Comparison of ENCODE assay signal across 10 cellular contexts in the genomic region with DNA sequence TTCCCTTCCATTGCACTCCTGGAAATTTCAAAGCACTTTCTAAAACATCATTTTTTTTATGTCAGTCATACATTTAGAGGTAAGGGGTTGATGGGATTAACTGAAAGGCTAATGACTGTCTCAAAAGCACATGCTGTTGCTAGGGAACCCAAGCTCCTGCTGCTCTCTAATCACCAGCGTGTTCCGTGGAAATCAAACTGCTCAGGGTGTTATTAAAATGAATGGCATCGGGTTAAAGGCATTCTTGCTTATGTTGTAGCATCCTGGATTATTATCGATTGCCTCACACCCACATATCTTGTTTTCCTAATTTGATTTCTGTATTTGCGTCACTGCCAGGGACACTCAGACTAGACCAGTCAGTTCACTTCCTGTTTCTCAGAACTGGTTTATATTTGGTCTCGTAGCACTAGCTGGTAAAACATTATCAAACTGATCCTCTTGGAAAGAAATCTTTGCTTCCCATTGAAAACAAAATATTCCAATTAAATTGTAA.
DNase-seq lines count a peak whose midpoint lies in the region; ATAC-seq and TF ChIP-seq lines count a peak whose summit lies in the region.
"Had no signal": no experiment of that assay in that cellular context is flagged by ENCODE, and none has a peak within 500 bp of the region (broad histone marks: within the 10 kb centered on the region; RNA-seq: fewer than 3 reads in every experiment).

No MANE protein-coding gene starts in this region.

- H3K4me1 Mint-ChIP-seq in activated T-helper 1 cell treated with anti-CD3 and anti-CD28 coated beads, Interleukin-12 subunit alpha, Interleukin-12 subunit beta, Interleukin-2, Interleukin-4 antibody, amounts not matched to agents 30 ng/mL and 10 ng/mL and 1 ng/mL, durations not matched to agents 14 hours and 24 hours and 36 hours (ENCODE audit: low read depth) = peaks cover 50% of the 10 kb centered on the region
- peaks cover 13% of the 10 kb centered on the region for H3K4me1 Mint-ChIP-seq in glutamatergic neuron (ENCODE audit: low read depth, unreplicated experiment)

- peak overlapping the region; percentile 100 for H3K27ac Mint-ChIP-seq in activated T-helper 1 cell treated with anti-CD3 and anti-CD28 coated beads, Interleukin-12 subunit alpha, Interleukin-12 subunit beta, Interleukin-2, Interleukin-4 antibody, amounts not matched to agents 30 ng/mL and 10 ng/mL and 1 ng/mL, durations not matched to agents 14 hours and 24 hours and 36 hours
- no peak overlapping the region for H3K27ac Mint-ChIP-seq in glutamatergic neuron (ENCODE audit: unreplicated experiment)

- intact Hi-C loops in activated T-helper 1 cell treated with anti-CD3 and anti-CD28 coated beads, Interleukin-12 subunit alpha, Interleukin-12 subunit beta, Interleukin-2, Interleukin-4 antibody, amounts not matched to agents 30 ng/mL and 10 ng/mL and 1 ng/mL, durations not matched to agents 14 hours and 24 hours and 36 hours (cut with micrococcal nuclease) = no loop called here

- H3K4me3 ChIP-seq in NB4 (ENCODE audit: low read depth, low read length) = peak overlapping the region; percentile 35
- H3K4me3 ChIP-seq: cardiac muscle cell had no signal

- peaks cover 1% of the 10 kb centered on the region for H3K36me3 Mint-ChIP-seq in activated T-helper 1 cell treated with anti-CD3 and anti-CD28 coated beads, Interleukin-12 subunit alpha, Interleukin-12 subunit beta, Interleukin-2, Interleukin-4 antibody, amounts not matched to agents 30 ng/mL and 10 ng/mL and 1 ng/mL, durations not matched to agents 14 hours and 24 hours and 36 hours (ENCODE audit: low read depth)
- peaks cover 4% of the 10 kb centered on the region for H3K36me3 Mint-ChIP-seq in glutamatergic neuron (ENCODE audit: unreplicated experiment)

- DNase-seq in NCI-H1436 (lab: John Stamatoyannopoulos, UW) = peak; percentile 32
- no peak for DNase-seq in NCI-H1436 treated with DMSO at 0.1 percent for 48 hours (lab: John Stamatoyannopoulos, UW)
- DNase-seq in NB4 (ENCODE audit: low read depth) = peak; percentile 66
- DNase-seq in activated T-helper 1 cell treated with anti-CD3 and anti-CD28 coated beads, Interleukin-12 subunit alpha, Interleukin-12 subunit beta, Interleukin-2, Interleukin-4 antibody, amounts not matched to agents 30 ng/mL and 10 ng/mL and 1 ng/mL, durations not matched to agents 14 hours and 24 hours and 36 hours (ENCODE audit: low spot score) = peak; percentile 12
- no peak for DNase-seq in glutamatergic neuron
- peak; percentile 37 for DNase-seq in putamen (ENCODE audit: low spot score)
- DNase-seq: DND-41 had no signal

- TF ChIP-seq CTCF in NB4 (IDR thresholded peaks at IDR 0.05; ENCODE audit: low read depth, low read length) = no peak
- TF ChIP-seq CTCF in glutamatergic neuron (IDR thresholded peaks at IDR 0.05; ENCODE audit: partially characterized antibody, unreplicated experiment) = no peak

- H3K4me3 Mint-ChIP-seq in activated T-helper 1 cell treated with anti-CD3 and anti-CD28 coated beads, Interleukin-12 subunit alpha, Interleukin-12 subunit beta, Interleukin-2, Interleukin-4 antibody, amounts not matched to agents 30 ng/mL and 10 ng/mL and 1 ng/mL, durations not matched to agents 14 hours and 24 hours and 36 hours = peak overlapping the region; percentile 99
- H3K4me3 Mint-ChIP-seq in glutamatergic neuron (ENCODE audit: unreplicated experiment) = peak overlapping the region; percentile 80

- peaks cover 10% of the 10 kb centered on the region for H3K27me3 Mint-ChIP-seq in activated T-helper 1 cell treated with anti-CD3 and anti-CD28 coated beads, Interleukin-12 subunit alpha, Interleukin-12 subunit beta, Interleukin-2, Interleukin-4 antibody, amounts not matched to agents 30 ng/mL and 10 ng/mL and 1 ng/mL, durations not matched to agents 14 hours and 24 hours and 36 hours (ENCODE audit: insufficient read depth)
- peaks cover 6% of the 10 kb centered on the region for H3K27me3 Mint-ChIP-seq in glutamatergic neuron (ENCODE audit: unreplicated experiment)

- ATAC-seq in HG03097 (IDR thresholded peaks at IDR 0.05; ENCODE audit: low FRiP score, unreplicated experiment) (no peak), HG03108 (IDR thresholded peaks at IDR 0.05; ENCODE audit: unreplicated experiment) (no peak)

- no peak for TF ChIP-seq POLR2A in NB4 (IDR thresholded peaks at IDR 0.05; ENCODE audit: extremely low read depth, insufficient read length)

- H3K9me3 Mint-ChIP-seq in activated T-helper 1 cell treated with anti-CD3 and anti-CD28 coated beads, Interleukin-12 subunit alpha, Interleukin-12 subunit beta, Interleukin-2, Interleukin-4 antibody, amounts not matched to agents 30 ng/mL and 10 ng/mL and 1 ng/mL, durations not matched to agents 14 hours and 24 hours and 36 hours = no peaks in the 10 kb centered on the region
- peaks cover 15% of the 10 kb centered on the region for H3K9me3 Mint-ChIP-seq in glutamatergic neuron (ENCODE audit: unreplicated experiment)

Comparison
In these comparisons a context has a peak if more than half of its experiments do, and no peak if none do; other contexts are left out.
1. DNase-seq: peak in NCI-H1436 (single experiment), NB4 (single experiment), activated T-helper 1 cell treated with anti-CD3 and anti-CD28 coated beads, Interleukin-12 subunit alpha, Interleukin-12 subunit beta, Interleukin-2, Interleukin-4 antibody, amounts not matched to agents 30 ng/mL and 10 ng/mL and 1 ng/mL, durations not matched to agents 14 hours and 24 hours and 36 hours (single experiment) and putamen (single experiment); none in NCI-H1436 treated with DMSO at 0.1 percent for 48 hours (single experiment) and glutamatergic neuron (single experiment).